1 cellular context compared by ENCODE assay signal in the genomic region with DNA sequence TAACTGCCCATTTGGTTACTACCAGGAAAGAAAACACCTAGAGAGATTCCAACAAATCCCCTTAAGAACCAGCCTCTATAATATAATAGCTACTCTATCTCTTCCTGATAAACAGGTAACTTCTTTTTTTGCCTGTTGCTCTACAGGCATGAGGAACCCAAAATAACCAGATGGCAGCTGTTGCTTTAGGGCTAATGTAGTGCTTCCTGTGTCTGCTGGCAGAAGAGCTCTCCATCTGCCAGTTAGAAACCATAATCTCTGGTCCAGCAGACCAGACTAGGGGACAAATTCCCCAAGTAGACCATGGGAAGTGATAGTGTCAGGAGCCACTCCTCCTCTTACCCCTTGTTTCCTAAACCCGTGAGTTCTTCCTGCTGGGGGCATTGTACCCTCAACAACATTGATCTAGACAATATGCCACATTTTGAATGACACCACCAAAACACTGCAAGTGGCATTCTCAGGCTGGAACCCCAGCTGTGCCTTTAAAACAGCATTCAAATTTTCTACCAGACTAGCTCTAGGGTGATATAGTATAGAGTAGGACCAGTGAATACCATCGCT.
TF ChIP-seq lines count a peak whose summit lies in the region.

No MANE protein-coding gene starts in this region.

TF ChIP-seq in SK-N-SH treated with all-trans-retinoic acid at 6 μM for 48 hours, 23 proteins besides CTCF, POLR2A, EP300 and RAD21 (continued from another document):
- TF ChIP-seq TSHZ2 (CRISPR knock-in tag; IDR thresholded peaks at IDR 0.05) (peak; percentile 15; the same call in 1 of the 2 replicates), ZC3H10 (CRISPR knock-in tag; IDR thresholded peaks at IDR 0.05) (no peak), ZNF70 (CRISPR knock-in tag; IDR thresholded peaks at IDR 0.05) (no peak), ZFP3 (CRISPR knock-in tag; IDR thresholded peaks at IDR 0.05) (no peak), CSDC2 (CRISPR knock-in tag; IDR thresholded peaks at IDR 0.05) (no peak), TCF4 (CRISPR knock-in tag; IDR thresholded peaks at IDR 0.05; ENCODE audit: borderline replicate concordance) (peak; percentile 30; the same call in 1 of the 2 replicates), ZFP30 (CRISPR knock-in tag; IDR thresholded peaks at IDR 0.05) (no peak), PATZ1 (CRISPR knock-in tag; IDR thresholded peaks at IDR 0.05; ENCODE audit: borderline replicate concordance) (no peak), GLIS3 (CRISPR knock-in tag; IDR thresholded peaks at IDR 0.05) (no peak), ESRRG (CRISPR knock-in tag; IDR thresholded peaks at IDR 0.05) (no peak), ISL1 (CRISPR knock-in tag; IDR thresholded peaks at IDR 0.05) (no peak), ZNF8 (CRISPR knock-in tag; IDR thresholded peaks at IDR 0.05) (no peak)
